In genomic region chr20:13793001-13793400, GRCh38 we compare ENCODE assay signal across 23 cellular contexts.
"Had no signal": no experiment of that assay in that cellular context is flagged by ENCODE, and none has a peak within 500 bp of the region (broad histone marks: within the 10 kb centered on the region; RNA-seq: fewer than 3 reads in every experiment).

No MANE protein-coding gene starts in this region.

- H3K4me2 ChIP-seq: hepatocyte had no signal

- H2AFZ ChIP-seq: hepatocyte had no signal

- FAIRE-seq: colon, endometrium, kidney had no signal

- ATAC-seq: effector memory CD8-positive, alpha-beta T cell; foreskin keratinocyte; left colon; left lobe of liver; lower lobe of right lung; mucosa of descending colon had no signal

- H3K4me3 ChIP-seq: coronary artery, esophagus muscularis mucosa, gastrocnemius medialis, hepatocyte, lower lobe of right lung, mucosa of descending colon had no signal

- H3K4me1 ChIP-seq: foreskin keratinocyte, lower lobe of right lung had no signal

- H3K9me3 ChIP-seq: esophagus muscularis mucosa, gastrocnemius medialis, lower lobe of right lung, mucosa of descending colon had no signal

- H3K27ac ChIP-seq: coronary artery, foreskin keratinocyte, hepatocyte, lower lobe of right lung had no signal

- DNase-seq: effector CD8-positive, alpha-beta T cell; effector memory CD8-positive, alpha-beta T cell; endodermal cell; foreskin keratinocyte; gastrocnemius medialis; glutamatergic neuron; head of caudate nucleus; hypothalamus; immature natural killer cell; islet precursor cell; kidney; kidney glomerular epithelial cell; left colon; left ventricle myocardium superior; lower lobe of right lung; mesenchymal stem cell; mucosa of descending colon had no signal

- H3K27me3 ChIP-seq: esophagus muscularis mucosa, foreskin keratinocyte, gastrocnemius medialis, hepatocyte had no signal
